In genomic region chr11:112315861-112316739, GRCh38 we compare ENCODE assay signal across 21 cellular contexts. TPM values are rescaled to one million over a fixed set of nuclear protein-coding genes. Genes with fewer than 3 reads are reported as not detected.
"Had no signal": no experiment of that assay in that cellular context is flagged by ENCODE, and none has a peak within 500 bp of the region (broad histone marks: within the 10 kb centered on the region; RNA-seq: fewer than 3 reads in every experiment).

No MANE protein-coding gene starts in this region.

- H3K4me1 ChIP-seq: neural progenitor cell had no signal

- DNase-seq: activated B cell treated with CpG ODN at 0.5 μM for 24 hours; activated CD4-positive, alpha-beta T cell treated with anti-CD3 and anti-CD28 coated beads for 48 hours; activated CD8-positive, alpha-beta memory T cell treated with anti-CD3 and anti-CD28 coated beads, Interleukin-2, amount 50 U/mL, for 4 hours; activated CD8-positive, alpha-beta T cell treated with anti-CD3 and anti-CD28 coated beads for 36 hours; activated effector memory CD4-positive, alpha-beta T cell treated with anti-CD3 and anti-CD28 coated beads, Interleukin-2, amount 50 U/mL, for 16 hours; activated T-cell treated with anti-CD3 and anti-CD28 coated beads, Interleukin-2, amount 50 U/mL, for 48 hours; adrenal gland; effector memory CD4-positive, alpha-beta T cell; foreskin melanocyte; immature natural killer cell; naive B cell; ovary; sigmoid colon; stimulated activated CD4-positive, alpha-beta T cell treated with anti-CD3 and anti-CD28 coated beads, Interleukin-2, amount 100 ng/mL, for 48 hours; T-helper 17 cell had no signal

- H3K4me3 ChIP-seq: adrenal gland, cardiac muscle cell, lung, neural progenitor cell, ovary, sigmoid colon, tibial nerve had no signal

- H3K9me3 ChIP-seq: adrenal gland, ovary, sigmoid colon, tibial nerve had no signal

- H3K36me3 ChIP-seq: adrenal gland, cardiac muscle cell, neural progenitor cell, ovary, sigmoid colon had no signal

- H3K27me3 ChIP-seq: adrenal gland, cardiac muscle cell, neural progenitor cell, ovary, sigmoid colon, tibial nerve had no signal

- H3K27ac ChIP-seq: cardiac muscle cell, neural progenitor cell, ovary had no signal

- ATAC-seq: activated CD8-positive, alpha-beta T cell treated with anti-CD3 and anti-CD28 coated beads for 36 hours; stimulated activated memory B cell treated with anti-CD40 and anti-IgM and Interleukin-4, amounts not matched to agents 10 μg/mL and 1 μg/mL and 100 μg/mL, for 72 hours; T-helper 17 cell had no signal

RNA-seq across cellular contexts. Expression of gene PLET1, which starts 55.4 kb away (rescaled TPM):
- total RNA-seq: activated B cell treated with CpG ODN at 0.5 μM for 24 hours; activated CD8-positive, alpha-beta T cell treated with anti-CD3 and anti-CD28 coated beads for 36 hours; adrenal gland; cardiac muscle cell; lung; ovary; pulmonary artery endothelial cell; sigmoid colon; T-helper 17 cell; tibial nerve had no signal
- polyA plus RNA-seq: adrenal gland, cardiac muscle cell, immature natural killer cell, lung, ovary had no signal
